ENCODE assay signal across 18 cellular contexts in genomic region chr16:87762620-87763019, GRCh38. TPM values are rescaled to one million over a fixed set of nuclear protein-coding genes. Genes with fewer than 3 reads are reported as not detected.
DNase-seq lines count a peak whose midpoint lies in the region; ATAC-seq and TF ChIP-seq lines count a peak whose summit lies in the region.
"Had no signal": no experiment of that assay in that cellular context is flagged by ENCODE, and none has a peak within 500 bp of the region (broad histone marks: within the 10 kb centered on the region; RNA-seq: fewer than 3 reads in every experiment).

No MANE protein-coding gene starts in this region.

- TF ChIP-seq CTCF in RWPE1 (conservative IDR thresholded peaks at IDR 0.05; ENCODE audit: low read depth): no peak

- DNase-seq in activated naive CD4-positive, alpha-beta T cell treated with anti-CD3 and anti-CD28 coated beads, Interleukin-2, amount 50 U/mL, for 72 hours (ENCODE audit: low spot score in 2 of 2): no peak
- DNase-seq in activated naive CD4-positive, alpha-beta T cell treated with Interleukin-2 at 50 U/mL for 16 hours: no peak
- DNase-seq in RWPE1 (ENCODE audit: low spot score) (peak; percentile 42), NCI-H146 treated with DMSO at 0.1 percent for 48 hours (lab: John Stamatoyannopoulos, UW; ENCODE audit: unreplicated experiment) (no peak)
- DNase-seq: activated CD4-positive, alpha-beta T cell treated with anti-CD3 and anti-CD28 coated beads for 1 hour; brain microvascular endothelial cell; dermis blood vessel endothelial cell; lower lobe of right lung; NCI-H1436; NCI-H345; nephron progenitor cell; SHP77 treated with DMSO at 0.1 percent for 48 hours; stimulated activated CD4-positive, alpha-beta T cell treated with anti-CD3 and anti-CD28 coated beads, Interleukin-15, amount 100 ng/mL, for 24 hours; T1000 had no signal

- H3K27ac ChIP-seq in RWPE1: peak overlapping the region; percentile 95
- H3K27ac ChIP-seq: brain microvascular endothelial cell, lower lobe of right lung had no signal

- H3K36me3 Mint-ChIP-seq in activated naive CD4-positive, alpha-beta T cell treated with anti-CD3 and anti-CD28 coated beads, Interleukin-2, amount 50 U/mL, for 72 hours: peaks cover 23 to 26% of the 10 kb centered on the region in 2 donors

- POLR2A ChIA-PET in RWPE1 (lab: Yijun Ruan, JAX; ENCODE audit: low non-redundant PET): no interaction called here

- ATAC-seq in activated naive CD4-positive, alpha-beta T cell treated with anti-CD3 and anti-CD28 coated beads, Interleukin-2, amount 50 U/mL, for 72 hours: no peak
- ATAC-seq in esophagus mucosa (peak; percentile 26), HG02588 (IDR thresholded peaks at IDR 0.05; ENCODE audit: unreplicated experiment) (no peak), GM18517 (IDR thresholded peaks at IDR 0.05; ENCODE audit: unreplicated experiment) (no peak), GM19397 (IDR thresholded peaks at IDR 0.05; ENCODE audit: unreplicated experiment) (no peak)
- ATAC-seq: lower lobe of right lung had no signal

- no peaks in the 10 kb centered on the region for H3K9me3 Mint-ChIP-seq in activated naive CD4-positive, alpha-beta T cell treated with anti-CD3 and anti-CD28 coated beads, Interleukin-2, amount 50 U/mL, for 72 hours
- H3K9me3 Mint-ChIP-seq: nephron progenitor cell had no signal

- CTCF ChIA-PET in RWPE1 (lab: Yijun Ruan, JAX): interaction anchor here (0.8 kb wide), 1 partner anchor 45 kb away, joined by 3 read pairs; no protein-coding TSS in a partner anchor

- peak overlapping the region; percentile 5 to 46 for H3K27ac Mint-ChIP-seq in activated naive CD4-positive, alpha-beta T cell treated with anti-CD3 and anti-CD28 coated beads, Interleukin-2, amount 50 U/mL, for 72 hours
- H3K27ac Mint-ChIP-seq: nephron progenitor cell had no signal

RNA-seq across cellular contexts. Expression of gene KLHDC4, which starts 3.2 kb away (rescaled TPM):
- 100 to 1,000 TPM in 1 of 2 donors, 10 to 100 TPM in 1; 75.4 to 114 TPM for total RNA-seq in activated naive CD4-positive, alpha-beta T cell treated with anti-CD3 and anti-CD28 coated beads, Interleukin-2, amount 50 U/mL, for 72 hours
- total RNA-seq in esophagus mucosa: 20.4 TPM
